In the genomic region with DNA sequence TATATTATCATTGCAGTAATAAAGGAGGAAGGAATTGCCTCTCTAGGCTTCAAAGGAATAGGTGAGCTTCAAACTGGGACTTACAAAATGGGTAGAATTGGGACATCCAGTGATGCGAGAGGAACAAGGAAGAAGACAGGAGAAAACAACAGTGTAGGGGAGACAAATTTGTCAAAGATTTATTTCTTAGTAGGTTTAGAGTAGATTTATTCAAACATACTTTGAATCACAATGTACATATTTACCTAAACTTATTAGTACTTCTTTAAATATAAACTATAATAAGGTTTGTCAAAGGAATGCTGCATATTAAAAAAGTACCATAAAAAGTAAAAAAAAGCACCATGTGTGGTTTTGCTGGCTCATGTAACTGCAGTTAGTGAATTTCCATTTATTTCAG, we compare ENCODE assay signal across 28 cellular contexts.
"Had no signal": no experiment of that assay in that cellular context is flagged by ENCODE, and none has a peak within 500 bp of the region (broad histone marks: within the 10 kb centered on the region; RNA-seq: fewer than 3 reads in every experiment).

No MANE protein-coding gene starts in this region.

- ATAC-seq: stimulated activated effector memory CD8-positive, alpha-beta T cell treated with anti-CD3 and anti-CD28 coated beads, Interleukin-12 subunit alpha, Interleukin-12 subunit beta, amount 100 ng/mL, for 72 hours; stimulated activated memory B cell treated with anti-CD40 and anti-IgM and Interleukin-4, amounts not matched to agents 10 μg/mL and 1 μg/mL and 100 μg/mL, for 72 hours; stimulated activated naive B cell treated with anti-CD40 and anti-IgM and Interleukin-4, amounts not matched to agents 10 μg/mL and 1 μg/mL and 100 μg/mL, for 72 hours; stimulated activated naive CD8-positive, alpha-beta T cell treated with anti-CD3 and anti-CD28 coated beads, Interleukin-15, amount 100 ng/mL, for 72 hours; stimulated activated naive CD8-positive, alpha-beta T cell treated with anti-CD3 and anti-CD28 coated beads, Interleukin-15, Interleukin-2, amounts not matched to agents 100 U/mL and 50 U/mL, for 24 hours; upper lobe of right lung had no signal

- H3K27ac ChIP-seq: stomach, suprapubic skin, testis, thoracic aorta, thyroid gland, tibial artery, tibial nerve, transverse colon, upper lobe of left lung, upper lobe of right lung, uterus, vagina had no signal

- H3K36me3 ChIP-seq: stomach, suprapubic skin, thoracic aorta, thyroid gland, tibial artery, tibial nerve, transverse colon, upper lobe of left lung, upper lobe of right lung, uterus, vagina had no signal

- DNase-seq: stimulated activated CD4-positive, alpha-beta T cell treated with anti-CD3 and anti-CD28 coated beads, Interleukin-2, amount 100 ng/mL, for 48 hours; stimulated activated CD4-positive, alpha-beta T cell treated with anti-CD3 and anti-CD28 coated beads, Interleukin-4, amount 100 ng/mL, for 1 hour; stimulated activated CD4-positive, alpha-beta T cell treated with anti-CD3 and anti-CD28 coated beads, Interleukin-4, amount 100 ng/mL, for 24 hours; stimulated activated CD4-positive, alpha-beta T cell treated with anti-CD3 and anti-CD28 coated beads, Interleukin-4, amount 100 ng/mL, for 4 hours; stimulated activated CD8-positive, alpha-beta memory T cell treated with anti-CD3 and anti-CD28 coated beads, Interleukin-4, amount 100 ng/mL, for 48 hours; stimulated activated naive B cell treated with anti-CD40 and anti-IgM and Interleukin-4, amounts not matched to agents 10 μg/mL and 1 μg/mL and 100 μg/mL, for 72 hours; stimulated activated naive CD4-positive, alpha-beta T cell; stimulated activated naive CD4-positive, alpha-beta T cell treated with Interleukin-2 at 50 U/mL for 16 hours; stimulated activated naive CD8-positive, alpha-beta T cell treated with anti-CD3 and anti-CD28 coated beads, Interleukin-15, amount 100 ng/mL, for 72 hours; stimulated activated naive CD8-positive, alpha-beta T cell treated with anti-CD3 and anti-CD28 coated beads, Interleukin-15, Interleukin-2, amounts not matched to agents 100 U/mL and 50 U/mL, for 24 hours; stomach; substantia nigra; testis; thyroid gland; tibial artery; transverse colon; trophoblast cell; upper lobe of left lung; upper lobe of right lung; uterus had no signal

- H3K4me3 Mint-ChIP-seq: stimulated activated effector memory CD8-positive, alpha-beta T cell treated with anti-CD3 and anti-CD28 coated beads, Interleukin-12 subunit alpha, Interleukin-12 subunit beta, amount 100 ng/mL, for 72 hours; stimulated activated memory B cell treated with anti-CD40 and anti-IgM and Interleukin-4, amounts not matched to agents 10 μg/mL and 1 μg/mL and 100 μg/mL, for 72 hours; stimulated activated naive B cell treated with anti-CD40 and anti-IgM and Interleukin-4, amounts not matched to agents 10 μg/mL and 1 μg/mL and 100 μg/mL, for 72 hours; stimulated activated naive CD8-positive, alpha-beta T cell treated with anti-CD3 and anti-CD28 coated beads, Interleukin-15, amount 100 ng/mL, for 72 hours; stimulated activated naive CD8-positive, alpha-beta T cell treated with anti-CD3 and anti-CD28 coated beads, Interleukin-15, Interleukin-2, amounts not matched to agents 100 ng/mL and 50 ng/mL, for 24 hours; type B pancreatic cell had no signal

- H3K27ac Mint-ChIP-seq: stimulated activated effector memory CD8-positive, alpha-beta T cell treated with anti-CD3 and anti-CD28 coated beads, Interleukin-12 subunit alpha, Interleukin-12 subunit beta, amount 100 ng/mL, for 72 hours; stimulated activated memory B cell treated with anti-CD40 and anti-IgM and Interleukin-4, amounts not matched to agents 10 μg/mL and 1 μg/mL and 100 μg/mL, for 72 hours; stimulated activated naive B cell treated with anti-CD40 and anti-IgM and Interleukin-4, amounts not matched to agents 10 μg/mL and 1 μg/mL and 100 μg/mL, for 72 hours; stimulated activated naive CD8-positive, alpha-beta T cell treated with anti-CD3 and anti-CD28 coated beads, Interleukin-15, amount 100 ng/mL, for 72 hours; stimulated activated naive CD8-positive, alpha-beta T cell treated with anti-CD3 and anti-CD28 coated beads, Interleukin-15, Interleukin-2, amounts not matched to agents 100 ng/mL and 50 ng/mL, for 24 hours; type B pancreatic cell had no signal

- H3K4me1 Mint-ChIP-seq: stimulated activated effector memory CD8-positive, alpha-beta T cell treated with anti-CD3 and anti-CD28 coated beads, Interleukin-12 subunit alpha, Interleukin-12 subunit beta, amount 100 ng/mL, for 72 hours; stimulated activated memory B cell treated with anti-CD40 and anti-IgM and Interleukin-4, amounts not matched to agents 10 μg/mL and 1 μg/mL and 100 μg/mL, for 72 hours; stimulated activated naive B cell treated with anti-CD40 and anti-IgM and Interleukin-4, amounts not matched to agents 10 μg/mL and 1 μg/mL and 100 μg/mL, for 72 hours; stimulated activated naive CD8-positive, alpha-beta T cell treated with anti-CD3 and anti-CD28 coated beads, Interleukin-15, amount 100 ng/mL, for 72 hours had no signal

- H3K4me1 ChIP-seq: stomach, suprapubic skin, testis, thyroid gland, tibial artery, tibial nerve, transverse colon, upper lobe of left lung, upper lobe of right lung, uterus, vagina had no signal

- H3K27me3 ChIP-seq: stomach, suprapubic skin, testis, thyroid gland, tibial artery, tibial nerve, transverse colon, upper lobe of left lung, upper lobe of right lung, uterus, vagina had no signal

- H3K4me3 ChIP-seq: stomach, suprapubic skin, testis, thoracic aorta, thyroid gland, tibial artery, tibial nerve, transverse colon, upper lobe of left lung, upper lobe of right lung, uterus, vagina had no signal

- H3K9me3 ChIP-seq: stomach, suprapubic skin, testis, thoracic aorta, thyroid gland, tibial artery, tibial nerve, transverse colon, upper lobe of left lung, upper lobe of right lung, uterus, vagina had no signal

- H3K9me3 Mint-ChIP-seq: type B pancreatic cell had no signal

- H3K27me3 Mint-ChIP-seq: stimulated activated memory B cell treated with anti-CD40 and anti-IgM and Interleukin-4, amounts not matched to agents 10 μg/mL and 1 μg/mL and 100 μg/mL, for 72 hours; stimulated activated naive B cell treated with anti-CD40 and anti-IgM and Interleukin-4, amounts not matched to agents 10 μg/mL and 1 μg/mL and 100 μg/mL, for 72 hours; stimulated activated naive CD8-positive, alpha-beta T cell treated with anti-CD3 and anti-CD28 coated beads, Interleukin-15, amount 100 ng/mL, for 72 hours; stimulated activated naive CD8-positive, alpha-beta T cell treated with anti-CD3 and anti-CD28 coated beads, Interleukin-15, Interleukin-2, amounts not matched to agents 100 ng/mL and 50 ng/mL, for 24 hours; type B pancreatic cell had no signal

- H3K36me3 Mint-ChIP-seq: stimulated activated effector memory CD8-positive, alpha-beta T cell treated with anti-CD3 and anti-CD28 coated beads, Interleukin-12 subunit alpha, Interleukin-12 subunit beta, amount 100 ng/mL, for 72 hours; stimulated activated memory B cell treated with anti-CD40 and anti-IgM and Interleukin-4, amounts not matched to agents 10 μg/mL and 1 μg/mL and 100 μg/mL, for 72 hours; stimulated activated naive B cell treated with anti-CD40 and anti-IgM and Interleukin-4, amounts not matched to agents 10 μg/mL and 1 μg/mL and 100 μg/mL, for 72 hours; type B pancreatic cell had no signal
